ENCODE assay signal across 20 cellular contexts in genomic region chr9:24073237-24073636, GRCh38.
DNase-seq lines count a peak whose midpoint lies in the region; ATAC-seq, FAIRE-seq and TF ChIP-seq lines count a peak whose summit lies in the region.
"Had no signal": no experiment of that assay in that cellular context is flagged by ENCODE, and none has a peak within 500 bp of the region (broad histone marks: within the 10 kb centered on the region; RNA-seq: fewer than 3 reads in every experiment).

No MANE protein-coding gene starts in this region.

- no peak overlapping the region for H2BK20ac ChIP-seq in H1 (ENCODE audit: low read length)

- no peak overlapping the region for H2BK5ac ChIP-seq in H1 (ENCODE audit: low read depth, low read length)

- no peak overlapping the region for H3K27ac Mint-ChIP-seq in GM23338
- H3K27ac Mint-ChIP-seq: CD4-positive, CD25-positive, alpha-beta regulatory T cell; HFFc6 had no signal

- no peak overlapping the region for H3K56ac ChIP-seq in H1 (replicated peaks; ENCODE audit: insufficient read length, low read depth, low read length)

- no peaks in the 10 kb centered on the region for H3K36me3 Mint-ChIP-seq in GM23338 (ENCODE audit: low read depth)
- H3K36me3 Mint-ChIP-seq: CD4-positive, CD25-positive, alpha-beta regulatory T cell had no signal

- no peak overlapping the region for H3K14ac ChIP-seq in H1 (ENCODE audit: insufficient read length)

- H2BK12ac ChIP-seq in H1 (ENCODE audit: low read depth, low read length): no peak overlapping the region

- H2BK120ac ChIP-seq in H1 (replicated peaks; ENCODE audit: low read depth, low read length): no peak overlapping the region

- TF ChIP-seq CTCF in GM23338 (conservative IDR thresholded peaks at IDR 0.05; ENCODE audit: low read depth in 2 of 2): no peak
- TF ChIP-seq CTCF in H1 (IDR thresholded peaks at IDR 0.05; ENCODE audit: control extremely low read depth in 1 of 3, insufficient read depth in 1 of 3, low read depth in 1 of 3, low read length in 3 of 3): no peak

- in situ Hi-C loops in HAP-1 (cut with MboI; ENCODE audit: low sequenced_read_pairs): no loop called here

- H3K9me3 Mint-ChIP-seq in GM23338: no peaks in the 10 kb centered on the region

- H2BK15ac ChIP-seq in H1 (ENCODE audit: low read length): no peak overlapping the region

- H3K9me3 ChIP-seq in HAP-1 (no peaks in the 10 kb centered on the region), H1 (ENCODE audit: insufficient read depth in 2 of 2, low read depth in 1 of 2, low read length in 1 of 2) (no peaks in the 10 kb centered on the region)
- H3K9me3 ChIP-seq: BE2C, Caco-2 had no signal

- H2AK5ac ChIP-seq in H1 (ENCODE audit: low read depth, low read length): no peak overlapping the region

- no peaks in the 10 kb centered on the region for H3F3A ChIP-seq in GM23338 (replicated peaks; ENCODE audit: low read depth)

- H3K4me2 ChIP-seq in GM23338: no peak overlapping the region
- peak overlapping the region; percentile 8 to 14; a peak in 1 of 4 replicates for H3K4me2 ChIP-seq in H1 (ENCODE audit: insufficient read depth in 1 of 2, low read depth in 2 of 2, low read length in 2 of 2)

- H3K79me2 ChIP-seq in GM23338 (replicated peaks; ENCODE audit: insufficient read depth): no peaks in the 10 kb centered on the region
- no peaks in the 10 kb centered on the region for H3K79me2 ChIP-seq in H1 (ENCODE audit: control insufficient read depth in 1 of 2, insufficient read depth in 2 of 2, low read length in 2 of 2)

- H3K79me1 ChIP-seq in H1 (ENCODE audit: low read depth, low read length): no peaks in the 10 kb centered on the region

- 0 out of 2 replicates have a peak, but pooled peaks cover 9% of the 10 kb centered on the region for H3K9me2 ChIP-seq in GM23338 (ENCODE audit: insufficient read depth)

- no peak overlapping the region for H4K8ac ChIP-seq in H1 (ENCODE audit: extremely low read depth, insufficient read depth, low read length)

- no peak overlapping the region for H3K18ac ChIP-seq in H1 (ENCODE audit: extremely low read depth, low read length)

- no peaks in the 10 kb centered on the region for H3K23me2 ChIP-seq in H1 (ENCODE audit: low read depth, low read length)

- FAIRE-seq in H1 (lab: Jason Lieb, UNC): peak; percentile 73
- FAIRE-seq: D721Med, GM12892, GM18507 had no signal

- H3K4me3 Mint-ChIP-seq in GM23338: no peak overlapping the region
- H3K4me3 Mint-ChIP-seq: CD4-positive, CD25-positive, alpha-beta regulatory T cell; HFFc6 had no signal

- ATAC-seq in GM23338 (peak; percentile 82), GM18870 (IDR thresholded peaks at IDR 0.05; ENCODE audit: unreplicated experiment) (no peak), GM19455 (IDR thresholded peaks at IDR 0.05; ENCODE audit: unreplicated experiment) (no peak)
- ATAC-seq: HCT116 had no signal

- H4K20me1 ChIP-seq in GM23338 (replicated peaks; ENCODE audit: insufficient read depth): no peaks in the 10 kb centered on the region
- no peaks in the 10 kb centered on the region for H4K20me1 ChIP-seq in H1 (replicated peaks in 1 of 2; ENCODE audit: control insufficient read depth in 1 of 2, insufficient read depth in 2 of 2, low read length in 2 of 2)

- H3K4me1 Mint-ChIP-seq in GM23338: peaks cover 24% of the 10 kb centered on the region
- H3K4me1 Mint-ChIP-seq: CD4-positive, CD25-positive, alpha-beta regulatory T cell had no signal

- TF ChIP-seq RAD21 in H1 (IDR thresholded peaks at IDR 0.05 in 1 of 2, conservative IDR thresholded peaks at IDR 0.05 in 1 of 2; ENCODE audit: low read depth in 2 of 2, low read length in 2 of 2): no peak

- no peak overlapping the region for H4K91ac ChIP-seq in H1 (replicated peaks; ENCODE audit: insufficient read length, low read length)

- H4K5ac ChIP-seq in H1 (ENCODE audit: insufficient read length, low read depth, low read length): no peak overlapping the region

- TF ChIP-seq EP300 in H1 (IDR thresholded peaks at IDR 0.05; ENCODE audit: borderline replicate concordance in 1 of 2, low read depth in 2 of 2, low read length in 2 of 2): no peak

- CTCF ChIA-PET in H1 (lab: Charles Lee; ENCODE audit: partially characterized antibody): no interaction called here

- H3K36me3 ChIP-seq in GM23338 (ENCODE audit: insufficient read depth) (no peaks in the 10 kb centered on the region), HAP-1 (replicated peaks) (no peaks in the 10 kb centered on the region), H1 (ENCODE audit: control insufficient read depth in 2 of 4, insufficient read depth in 4 of 4, low read length in 3 of 4) (no peaks in the 10 kb centered on the region)
- H3K36me3 ChIP-seq: BE2C had no signal

- no peak overlapping the region for H2AFZ ChIP-seq in GM23338
- no peak overlapping the region for H2AFZ ChIP-seq in H1 (ENCODE audit: low read length)

- H3K23ac ChIP-seq in H1 (ENCODE audit: insufficient read length): no peak overlapping the region

- H3K4me3 ChIP-seq in GM23338: no peak overlapping the region
- no peak overlapping the region for H3K4me3 ChIP-seq in HAP-1
- H3K4me3 ChIP-seq in H1 (ENCODE audit: extremely low read depth in 1 of 4, insufficient read depth in 2 of 4, low read depth in 3 of 4, low read length in 4 of 4): no peak overlapping the region

- TF ChIP-seq POLR2A in H1 (IDR thresholded peaks at IDR 0.05; ENCODE audit: control extremely low read depth in 1 of 2, low read depth in 2 of 2, low read length in 2 of 2): no peak

- H3K27me3 Mint-ChIP-seq in GM23338 (ENCODE audit: insufficient read depth, low read depth, poor library complexity): no peaks in the 10 kb centered on the region
- H3K27me3 Mint-ChIP-seq: CD4-positive, CD25-positive, alpha-beta regulatory T cell had no signal

- POLR2A ChIA-PET in H1 (lab: Charles Lee; ENCODE audit: partially characterized antibody): no interaction called here

- peaks cover 6% of the 10 kb centered on the region; the same call in 1 of the 2 replicates for H3K4me1 ChIP-seq in GM23338 (ENCODE audit: insufficient read depth)
- peaks cover 11% of the 10 kb centered on the region for H3K4me1 ChIP-seq in HAP-1
- peaks cover 0 to 7% (median 3%) of the 10 kb centered on the region in 4 experiments; a peak in 4 of 7 replicates for H3K4me1 ChIP-seq in H1 (replicated peaks in 1 of 4; ENCODE audit: control insufficient read depth in 3 of 4, insufficient read depth in 4 of 4, low read length in 3 of 4)
- H3K4me1 ChIP-seq: BE2C, Caco-2 had no signal

- H3K27me3 ChIP-seq in GM23338 (ENCODE audit: insufficient read depth) (no peaks in the 10 kb centered on the region), HAP-1 (ENCODE audit: low read depth) (no peaks in the 10 kb centered on the region), H1 (replicated peaks in 1 of 4; ENCODE audit: control insufficient read depth in 3 of 4, extremely low read depth in 1 of 4, insufficient read depth in 3 of 4, low read length in 3 of 4) (no peaks in the 10 kb centered on the region)
- H3K27me3 ChIP-seq: BE2C had no signal

- H3K27ac ChIP-seq in GM23338 (ENCODE audit: low read depth) (no peak overlapping the region), H1 (ENCODE audit: low read depth, low read length) (no peak overlapping the region)
- H3K27ac ChIP-seq: HL-60 had no signal

- no peak overlapping the region; a peak in 1 of 7 replicates for H3K9ac ChIP-seq in H1 (replicated peaks in 1 of 4; ENCODE audit: extremely low read depth in 1 of 4, low read depth in 3 of 4, low read length in 3 of 4)

- H3K4ac ChIP-seq in H1 (replicated peaks; ENCODE audit: insufficient read length, low read depth, low read length): no peak overlapping the region

- 56% methylated on average over 4 of the region's 4 CpGs; no CpG with 5 or more reads in 1 of the 2 experiments for WGBS in H1 (ENCODE audit: extremely low coverage in 1 of 2, insufficient coverage in 1 of 2, insufficient read length in 1 of 2, insufficient replicate concordance in 2 of 2, low coverage in 1 of 2, low lambda C conversion rate in 2 of 2, missing lambda C conversion rate in 1 of 2), 2 experiments

- peak; percentile 58 for DNase-seq in GM23338 (ENCODE audit: low spot score)
- DNase-seq in HAP-1 (ENCODE audit: low spot score in 2 of 2): peak; percentile 38 to 72
- no peak for DNase-seq in H1 (ENCODE audit: low read depth in 1 of 2, low spot score in 2 of 2)
- peak; percentile 7 for DNase-seq in iPS-NIHi11 (ENCODE audit: low spot score)
- no peak for DNase-seq in NK-92 treated with Interleukin-12 subunit alpha and Interleukin-12 subunit beta, amount 100 ng/mL, for 24 hours (lab: John Stamatoyannopoulos, UW)
- DNase-seq: ACHN; BE2C; C1 segment of cervical spinal cord; Caco-2; CD4-positive, CD25-positive, alpha-beta regulatory T cell; DMS79; GDM1; HFFc6 had no signal

TF ChIP-seq in GM23338, 12 proteins besides CTCF, POLR2A, EP300 and RAD21 (continues in another document):
- TF ChIP-seq STAT1 (IDR thresholded peaks at IDR 0.05; ENCODE audit: unreplicated experiment) (no peak), JUNB (IDR thresholded peaks at IDR 0.05; ENCODE audit: unreplicated experiment) (no peak), ZNF331 (CRISPR knock-in tag; IDR thresholded peaks at IDR 0.05; ENCODE audit: low read depth) (no peak), EZH2 (IDR thresholded peaks at IDR 0.05; ENCODE audit: low read depth, unreplicated experiment) (no peak), ZNF114 (CRISPR knock-in tag; IDR thresholded peaks at IDR 0.05) (no peak)

TF ChIP-seq in H1, 55 proteins besides CTCF, POLR2A, EP300 and RAD21:
- TF ChIP-seq USF2 (IDR thresholded peaks at IDR 0.05; ENCODE audit: low read length) (no peak), SIX5 (IDR thresholded peaks at IDR 0.05; ENCODE audit: low read depth, low read length) (no peak), RNF2 (IDR thresholded peaks at IDR 0.05; ENCODE audit: borderline replicate concordance, low read depth, low read length, missing control alignments, poor library complexity, severe bottlenecking) (no peak), TEAD4 (IDR thresholded peaks at IDR 0.05; ENCODE audit: low read depth, low read length) (0 out of 2 replicates have a peak, but pooled peaks have one; percentile 12), MAFK (IDR thresholded peaks at IDR 0.05; ENCODE audit: low read depth, low read length) (no peak)
TF ChIP-seq in H1: peak in this region for 1.

Comparison
In these comparisons a context has a peak if more than half of its experiments do, and no peak if none do; other contexts are left out.
1. DNase-seq: peak in GM23338 (single experiment), HAP-1 (2 of 2) and iPS-NIHi11 (single experiment); none in H1 (0 of 2) and NK-92 treated with Interleukin-12 subunit alpha and Interleukin-12 subunit beta, amount 100 ng/mL, for 24 hours (single experiment).